In genomic region chr20:32159766-32160221, GRCh38 we compare ENCODE assay signal across 16 cellular contexts. TPM values are rescaled to one million over a fixed set of nuclear protein-coding genes. Genes with fewer than 3 reads are reported as not detected.
DNase-seq lines count a peak whose midpoint lies in the region; ATAC-seq and TF ChIP-seq lines count a peak whose summit lies in the region.
"Had no signal": no experiment of that assay in that cellular context is flagged by ENCODE, and none has a peak within 500 bp of the region (broad histone marks: within the 10 kb centered on the region; RNA-seq: fewer than 3 reads in every experiment).

No MANE protein-coding gene starts in this region.

- peak; percentile 55 for DNase-seq in activated effector memory CD4-positive, alpha-beta T cell treated with anti-CD3 and anti-CD28 coated beads, Interleukin-2, amount 50 U/mL, for 16 hours
- DNase-seq in activated effector memory CD4-positive, alpha-beta T cell treated with Interleukin-2 at 50 U/mL for 16 hours, result no peak
- DNase-seq in endodermal cell (no peak), pons (ENCODE audit: low spot score) (no peak), foreskin fibroblast (no peak)
- DNase-seq: BE2C; CD4-positive, alpha-beta T cell; DMS53; NCI-H1417 treated with DMSO at 0.1 percent for 48 hours; NCI-H187 treated with DMSO at 0.1 percent for 48 hours; NCI-H345; NCI-H524 treated with DMSO at 0.1 percent for 48 hours; PC-3; RPMI8226 had no signal

- H3K4me3 Mint-ChIP-seq in endodermal cell, result no peak overlapping the region
- H3K4me3 Mint-ChIP-seq: CD4-positive, alpha-beta T cell had no signal

- H3K27ac ChIP-seq in endodermal cell (ENCODE audit: low read depth, low read length) (no peak overlapping the region), neutrophil (peak overlapping the region; percentile 8)

- no peaks in the 10 kb centered on the region for H3K9me3 Mint-ChIP-seq in endodermal cell
- H3K9me3 Mint-ChIP-seq: CD4-positive, alpha-beta T cell had no signal

- peaks cover 75% of the 10 kb centered on the region for H3K36me3 Mint-ChIP-seq in endodermal cell (ENCODE audit: low read depth)

- no peak for ATAC-seq in GM21360 (IDR thresholded peaks at IDR 0.05; ENCODE audit: unreplicated experiment)
- ATAC-seq: PC-3 had no signal

- no peak for TF ChIP-seq CTCF in endodermal cell (conservative IDR thresholded peaks at IDR 0.05)
- TF ChIP-seq CTCF in neutrophil (IDR thresholded peaks at IDR 0.05), result no peak
- no peak for TF ChIP-seq CTCF in foreskin fibroblast (IDR thresholded peaks at IDR 0.05; ENCODE audit: low read depth, low read length)

- peaks cover 2% of the 10 kb centered on the region for H3K4me1 Mint-ChIP-seq in endodermal cell

- no peaks in the 10 kb centered on the region for H3K9me3 ChIP-seq in endodermal cell (ENCODE audit: control insufficient read depth, low read length)
- no peaks in the 10 kb centered on the region for H3K9me3 ChIP-seq in neutrophil
- H3K9me3 ChIP-seq: BE2C had no signal

- WGBS in endodermal cell (ENCODE audit: insufficient coverage in 1 of 2, insufficient read length in 1 of 2), 2 experiments, result 97 to 100% methylated on average over 3 to 5 of the region's 5 CpGs

- no peaks in the 10 kb centered on the region for H3K27me3 Mint-ChIP-seq in endodermal cell (ENCODE audit: insufficient read depth)
- H3K27me3 Mint-ChIP-seq: CD4-positive, alpha-beta T cell had no signal

- H3K4me3 ChIP-seq in endodermal cell (ENCODE audit: low read length) (no peak overlapping the region), neutrophil (ENCODE audit: low read depth in 1 of 2, low read length in 1 of 2) (no peak overlapping the region), foreskin fibroblast (ENCODE audit: low read depth in 1 of 2, low read length in 2 of 2) (no peak overlapping the region)

- H3K4me1 ChIP-seq in endodermal cell (ENCODE audit: control insufficient read depth, insufficient read depth, low read length) (peaks cover 2% of the 10 kb centered on the region), neutrophil (ENCODE audit: control insufficient read depth in 1 of 2, insufficient read depth in 1 of 2, low read depth in 1 of 2, low read length in 1 of 2) (peaks cover 10 to 17% of the 10 kb centered on the region in 2 experiments)
- H3K4me1 ChIP-seq: BE2C had no signal

- H3K36me3 ChIP-seq in endodermal cell (ENCODE audit: control insufficient read depth, insufficient read depth, low read length) (peaks cover 61% of the 10 kb centered on the region), neutrophil (peaks cover 79% of the 10 kb centered on the region)

- no peak overlapping the region for H3K9ac ChIP-seq in endodermal cell (ENCODE audit: extremely low read depth, low read length, poor library complexity, severe bottlenecking)

- H3K27ac Mint-ChIP-seq in endodermal cell, result peak overlapping the region; percentile 22
- H3K27ac Mint-ChIP-seq: CD4-positive, alpha-beta T cell had no signal

- no peaks in the 10 kb centered on the region for H3K27me3 ChIP-seq in endodermal cell (ENCODE audit: control insufficient read depth, insufficient read depth, low read length, poor library complexity, severe bottlenecking)
- no peaks in the 10 kb centered on the region for H3K27me3 ChIP-seq in neutrophil
- H3K27me3 ChIP-seq: BE2C had no signal

RNA-seq across cellular contexts. Expression of gene PLAGL2, which starts 47.7 kb away (rescaled TPM):
- 10 to 100 TPM; 25.5 to 34.5 TPM for total RNA-seq in endodermal cell
- 30.1 TPM for polyA plus RNA-seq in endodermal cell (2013, experiment 1 of 2)
- polyA plus RNA-seq in endodermal cell (2013, experiment 2 of 2), result 26.0 TPM

RNA-seq across cellular contexts. Expression of gene POFUT1, which starts 47.9 kb away (rescaled TPM):
- 10 to 100 TPM; 43.9 to 44.8 TPM for total RNA-seq in endodermal cell
- 27.7 TPM for polyA plus RNA-seq in endodermal cell (2013, experiment 1 of 2)
- polyA plus RNA-seq in endodermal cell (2013, experiment 2 of 2), result 25.8 TPM

RNA-seq across cellular contexts. Expression of gene TM9SF4, which starts 50.3 kb away (rescaled TPM):
- total RNA-seq in endodermal cell, result 10 to 100 TPM; 77.2 to 84.8 TPM
- 46.0 TPM for polyA plus RNA-seq in endodermal cell (2013, experiment 1 of 2)
- 44.3 TPM for polyA plus RNA-seq in endodermal cell (2013, experiment 2 of 2)
